Comparison of ENCODE assay signal across 8 cellular contexts in the genomic region with DNA sequence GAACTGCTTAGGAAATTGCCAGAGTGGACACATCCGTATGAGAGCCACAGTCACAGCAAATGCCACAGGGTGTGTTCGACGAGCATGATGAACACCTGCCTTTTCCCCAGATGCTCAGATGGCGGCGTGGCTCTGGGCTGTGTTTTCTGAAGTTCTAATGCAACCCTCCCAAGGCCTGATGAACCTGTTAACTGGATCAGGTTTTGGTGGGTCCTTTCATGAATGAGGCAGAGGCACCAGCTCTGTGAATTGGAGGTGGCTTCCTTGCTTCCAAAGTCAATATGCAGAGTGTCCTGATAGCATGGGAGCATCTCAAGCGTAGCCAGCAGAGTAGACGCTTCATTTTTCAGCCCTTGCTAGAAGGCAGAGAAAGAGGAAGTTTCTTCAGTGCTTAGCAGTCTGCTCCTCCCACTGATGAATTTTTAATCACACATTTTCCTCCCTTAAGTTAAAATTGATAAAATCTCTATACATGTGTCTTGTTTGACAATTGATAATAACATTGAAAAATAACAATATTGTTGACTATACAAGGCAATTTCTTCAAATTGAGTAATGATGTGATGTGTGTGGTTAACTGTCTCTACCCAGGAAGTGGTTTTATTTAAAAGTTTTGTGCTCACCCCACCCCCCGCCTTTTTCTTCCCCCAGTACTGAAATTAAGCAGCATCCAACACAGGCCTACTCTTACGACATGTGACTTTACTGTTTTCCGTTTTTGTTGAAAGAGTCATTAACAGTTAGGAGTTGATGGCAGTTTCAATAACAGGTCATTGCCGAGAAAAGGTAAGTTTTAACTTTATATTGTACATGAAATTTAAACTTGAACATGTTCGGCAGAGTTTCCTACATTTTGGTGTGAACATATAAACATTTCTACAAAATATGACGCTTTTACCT. TPM values are rescaled to one million over a fixed set of nuclear protein-coding genes. Genes with fewer than 3 reads are reported as not detected.
A peak's percentile ranks its signal among the peaks of the same experiment; 100 is the strongest.
DNase-seq lines count a peak whose midpoint lies in the region; ATAC-seq and TF ChIP-seq lines count a peak whose summit lies in the region.

TSS of gene ARHGAP15 (plus strand) at position 739 of the 900 bp plus-strand sequence.

- peak; percentile 98 for DNase-seq in OCI-M1 (lab: John Stamatoyannopoulos, UW)
- DNase-seq in activated T-helper 1 cell treated with anti-CD3 and anti-CD28 coated beads, Interleukin-12 subunit alpha, Interleukin-12 subunit beta, Interleukin-2, Interleukin-4 antibody, amounts not matched to agents 30 ng/mL and 10 ng/mL and 1 ng/mL, durations not matched to agents 14 hours and 24 hours and 36 hours (ENCODE audit: low spot score), result peak; percentile 55
- DNase-seq in naive thymus-derived CD4-positive, alpha-beta T cell, result peak; percentile 31 to 89 (median 83)
- peak; percentile 9 to 12 for DNase-seq in thyroid gland
- no peak for DNase-seq in HEK293T (ENCODE audit: extremely low spot score)
- no peak for DNase-seq in NCI-H82 (lab: John Stamatoyannopoulos, UW)

- no peaks in the 10 kb centered on the region for H3K27me3 ChIP-seq in naive thymus-derived CD4-positive, alpha-beta T cell (ENCODE audit: control insufficient read depth in 2 of 2, insufficient read depth in 2 of 2, low read length in 2 of 2)
- H3K27me3 ChIP-seq in thyroid gland, result no peaks in the 10 kb centered on the region

- peaks cover under 1% of the 10 kb centered on the region for H3K9me3 Mint-ChIP-seq in activated T-helper 1 cell treated with anti-CD3 and anti-CD28 coated beads, Interleukin-12 subunit alpha, Interleukin-12 subunit beta, Interleukin-2, Interleukin-4 antibody, amounts not matched to agents 30 ng/mL and 10 ng/mL and 1 ng/mL, durations not matched to agents 14 hours and 24 hours and 36 hours
- H3K9me3 Mint-ChIP-seq in naive thymus-derived CD4-positive, alpha-beta T cell, result peaks cover 0 to 2% (median 0%) of the 10 kb centered on the region in 11 donors

- peaks cover 14% of the 10 kb centered on the region for H3K36me3 Mint-ChIP-seq in activated T-helper 1 cell treated with anti-CD3 and anti-CD28 coated beads, Interleukin-12 subunit alpha, Interleukin-12 subunit beta, Interleukin-2, Interleukin-4 antibody, amounts not matched to agents 30 ng/mL and 10 ng/mL and 1 ng/mL, durations not matched to agents 14 hours and 24 hours and 36 hours (ENCODE audit: low read depth)
- peaks cover 1 to 21% (median 8%) of the 10 kb centered on the region in 5 donors for H3K36me3 Mint-ChIP-seq in naive thymus-derived CD4-positive, alpha-beta T cell

- peak within 1 kb of the TSS; percentile 84 for H3K27ac ChIP-seq in naive thymus-derived CD4-positive, alpha-beta T cell (ENCODE audit: low read depth, low read length)
- H3K27ac ChIP-seq in thyroid gland, result peak within 1 kb of the TSS in 1 of 3 donors; percentile 4

- peaks cover 40% of the 10 kb centered on the region for H3K4me1 Mint-ChIP-seq in activated T-helper 1 cell treated with anti-CD3 and anti-CD28 coated beads, Interleukin-12 subunit alpha, Interleukin-12 subunit beta, Interleukin-2, Interleukin-4 antibody, amounts not matched to agents 30 ng/mL and 10 ng/mL and 1 ng/mL, durations not matched to agents 14 hours and 24 hours and 36 hours (ENCODE audit: low read depth)
- H3K4me1 Mint-ChIP-seq in naive thymus-derived CD4-positive, alpha-beta T cell, result peaks cover 20 to 39% (median 33%) of the 10 kb centered on the region in 7 donors

- no peaks in the 10 kb centered on the region for H3K9me3 ChIP-seq in naive thymus-derived CD4-positive, alpha-beta T cell (ENCODE audit: control insufficient read depth in 2 of 3, low read length in 3 of 3)
- H3K9me3 ChIP-seq in thyroid gland, result no peaks in the 10 kb centered on the region

- H3K36me3 ChIP-seq in naive thymus-derived CD4-positive, alpha-beta T cell (ENCODE audit: control insufficient read depth in 2 of 3, insufficient read depth in 3 of 3, low read length in 3 of 3), result no peaks in the 10 kb centered on the region
- H3K36me3 ChIP-seq in thyroid gland, result no peaks in the 10 kb centered on the region

- no peaks in the 10 kb centered on the region for H3K27me3 Mint-ChIP-seq in activated T-helper 1 cell treated with anti-CD3 and anti-CD28 coated beads, Interleukin-12 subunit alpha, Interleukin-12 subunit beta, Interleukin-2, Interleukin-4 antibody, amounts not matched to agents 30 ng/mL and 10 ng/mL and 1 ng/mL, durations not matched to agents 14 hours and 24 hours and 36 hours (ENCODE audit: insufficient read depth)
- no peaks in the 10 kb centered on the region for H3K27me3 Mint-ChIP-seq in naive thymus-derived CD4-positive, alpha-beta T cell

- H3K4me1 ChIP-seq in naive thymus-derived CD4-positive, alpha-beta T cell (ENCODE audit: control insufficient read depth in 2 of 2, insufficient read depth in 2 of 2, low read length in 2 of 2), result peaks cover 46 to 52% of the 10 kb centered on the region in 2 donors
- no peaks in the 10 kb centered on the region for H3K4me1 ChIP-seq in thyroid gland

- ATAC-seq in GM18517 (IDR thresholded peaks at IDR 0.05; ENCODE audit: unreplicated experiment) (peak; percentile 93), HG02798 (IDR thresholded peaks at IDR 0.05; ENCODE audit: poor library complexity, unreplicated experiment) (peak; percentile 91)
- peak; percentile 95 for ATAC-seq in naive thymus-derived CD4-positive, alpha-beta T cell

- TF ChIP-seq CTCF in thyroid gland (IDR thresholded peaks at IDR 0.05), result no peak

- H3K27ac Mint-ChIP-seq in activated T-helper 1 cell treated with anti-CD3 and anti-CD28 coated beads, Interleukin-12 subunit alpha, Interleukin-12 subunit beta, Interleukin-2, Interleukin-4 antibody, amounts not matched to agents 30 ng/mL and 10 ng/mL and 1 ng/mL, durations not matched to agents 14 hours and 24 hours and 36 hours, result peak within 1 kb of the TSS; percentile 93
- H3K27ac Mint-ChIP-seq in naive thymus-derived CD4-positive, alpha-beta T cell, result peak within 1 kb of the TSS in 5 of 9 donors; percentile 85 to 98 (median 98)

- intact Hi-C loops in activated T-helper 1 cell treated with anti-CD3 and anti-CD28 coated beads, Interleukin-12 subunit alpha, Interleukin-12 subunit beta, Interleukin-2, Interleukin-4 antibody, amounts not matched to agents 30 ng/mL and 10 ng/mL and 1 ng/mL, durations not matched to agents 14 hours and 24 hours and 36 hours (cut with micrococcal nuclease), result loop anchor here (1.0 to 2.0 kb wide), 7 partner anchors 11 to 1390 kb away; no protein-coding TSS in a partner anchor
- intact Hi-C loops in naive thymus-derived CD4-positive, alpha-beta T cell (cut with micrococcal nuclease), result loop anchor here (1.0 to 10.0 kb wide), 14 partner anchors 8 to 1203 kb away; a partner anchor contains a TSS
- intact Hi-C loops in thyroid gland (cut with DNase I), result no loop called here

- 58 to 61% methylated on average over 13 of the region's 13 CpGs for WGBS in thyroid gland, 2 donors

- H3K4me3 Mint-ChIP-seq in activated T-helper 1 cell treated with anti-CD3 and anti-CD28 coated beads, Interleukin-12 subunit alpha, Interleukin-12 subunit beta, Interleukin-2, Interleukin-4 antibody, amounts not matched to agents 30 ng/mL and 10 ng/mL and 1 ng/mL, durations not matched to agents 14 hours and 24 hours and 36 hours, result peak within 1 kb of the TSS; percentile 75
- peak within 1 kb of the TSS; percentile 76 to 91 (median 82) for H3K4me3 Mint-ChIP-seq in naive thymus-derived CD4-positive, alpha-beta T cell

- peak within 1 kb of the TSS; percentile 70 for H3K4me3 ChIP-seq in naive thymus-derived CD4-positive, alpha-beta T cell (ENCODE audit: low read length)
- no peak within 1 kb of the TSS for H3K4me3 ChIP-seq in thyroid gland (replicated peaks in 1 of 3)

- CTCF ChIA-PET in naive thymus-derived CD4-positive, alpha-beta T cell (lab: Charles Lee), result interaction anchor here (0.7 to 6.6 kb wide), 15 partner anchors 9 to 155 kb away, joined by 3 to 35 read pairs (median 4); no protein-coding TSS in a partner anchor
- CTCF ChIA-PET in HEK293T (lab: Yijun Ruan, JAX), result no interaction called here

- no peak for TF ChIP-seq POLR2A in thyroid gland (IDR thresholded peaks at IDR 0.05)

- POLR2A ChIA-PET in naive thymus-derived CD4-positive, alpha-beta T cell (lab: Charles Lee), result interaction anchor here (0.6 to 10.4 kb wide), 17 partner anchors 8 to 275 kb away, joined by 3 to 95 read pairs (median 6); no protein-coding TSS in a partner anchor
- POLR2A ChIA-PET in HEK293T (lab: Yijun Ruan, JAX), result no interaction called here

TF ChIP-seq in HEK293T, 16 proteins besides CTCF, POLR2A, EP300 and RAD21:
- TF ChIP-seq PKNOX1 (IDR thresholded peaks at IDR 0.05), result no peak

RNA-seq across cellular contexts. Expression of gene ARHGAP15, which starts in this region (rescaled TPM):
- 64.3 and 65.3 TPM in 2 replicates for total RNA-seq in activated T-helper 1 cell treated with anti-CD3 and anti-CD28 coated beads, Interleukin-12 subunit alpha, Interleukin-12 subunit beta, Interleukin-2, Interleukin-4 antibody, amounts not matched to agents 30 ng/mL and 10 ng/mL and 1 ng/mL, durations not matched to agents 14 hours and 24 hours and 36 hours
- 100 to 1,000 TPM; 164 to 218 (median 183) TPM for total RNA-seq in naive thymus-derived CD4-positive, alpha-beta T cell
- polyA plus RNA-seq in naive thymus-derived CD4-positive, alpha-beta T cell, result 100 to 1,000 TPM; 306 to 311 TPM
- 10 to 100 TPM in 3 of 4 donors, 1 to 10 TPM in 1; 9.8 to 24.4 (median 11.9) TPM for total RNA-seq in thyroid gland

Comparison
In these comparisons a context has a peak if more than half of its experiments do, and no peak if none do; other contexts are left out.
1. DNase-seq: peak in OCI-M1 (single experiment), activated T-helper 1 cell treated with anti-CD3 and anti-CD28 coated beads, Interleukin-12 subunit alpha, Interleukin-12 subunit beta, Interleukin-2, Interleukin-4 antibody, amounts not matched to agents 30 ng/mL and 10 ng/mL and 1 ng/mL, durations not matched to agents 14 hours and 24 hours and 36 hours (single experiment), naive thymus-derived CD4-positive, alpha-beta T cell (9 of 9) and thyroid gland (2 of 2); none in HEK293T (single experiment) and NCI-H82 (single experiment).
2. Peak in every context shown above with its lines, with median percentiles within 50 percentile points of each other: ATAC-seq.